Comparison of ENCODE assay signal across 2 cellular contexts in the genomic region with DNA sequence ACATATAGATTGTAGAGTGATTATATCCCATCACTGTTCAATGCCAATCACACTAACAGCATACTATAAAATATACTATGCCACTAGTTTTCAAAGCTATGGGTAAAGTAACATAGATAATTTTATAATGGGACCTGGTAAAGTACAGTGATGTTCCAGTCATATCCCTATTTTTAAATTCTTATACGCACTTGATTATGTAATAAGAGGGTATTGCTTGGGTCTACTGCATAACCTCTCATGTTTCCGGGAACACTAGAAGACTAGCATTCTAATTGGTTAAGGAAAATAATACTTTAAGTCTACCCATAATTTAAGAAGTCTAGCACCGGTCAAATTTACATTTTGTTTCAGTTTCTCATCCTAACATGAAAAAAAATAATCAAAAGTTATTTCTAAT.
TF ChIP-seq lines count a peak whose summit lies in the region.

No MANE protein-coding gene starts in this region.

TF ChIP-seq in A549, 52 proteins besides CTCF, POLR2A, EP300 and RAD21 (continued from another document):
- TF ChIP-seq, protein P1, sequence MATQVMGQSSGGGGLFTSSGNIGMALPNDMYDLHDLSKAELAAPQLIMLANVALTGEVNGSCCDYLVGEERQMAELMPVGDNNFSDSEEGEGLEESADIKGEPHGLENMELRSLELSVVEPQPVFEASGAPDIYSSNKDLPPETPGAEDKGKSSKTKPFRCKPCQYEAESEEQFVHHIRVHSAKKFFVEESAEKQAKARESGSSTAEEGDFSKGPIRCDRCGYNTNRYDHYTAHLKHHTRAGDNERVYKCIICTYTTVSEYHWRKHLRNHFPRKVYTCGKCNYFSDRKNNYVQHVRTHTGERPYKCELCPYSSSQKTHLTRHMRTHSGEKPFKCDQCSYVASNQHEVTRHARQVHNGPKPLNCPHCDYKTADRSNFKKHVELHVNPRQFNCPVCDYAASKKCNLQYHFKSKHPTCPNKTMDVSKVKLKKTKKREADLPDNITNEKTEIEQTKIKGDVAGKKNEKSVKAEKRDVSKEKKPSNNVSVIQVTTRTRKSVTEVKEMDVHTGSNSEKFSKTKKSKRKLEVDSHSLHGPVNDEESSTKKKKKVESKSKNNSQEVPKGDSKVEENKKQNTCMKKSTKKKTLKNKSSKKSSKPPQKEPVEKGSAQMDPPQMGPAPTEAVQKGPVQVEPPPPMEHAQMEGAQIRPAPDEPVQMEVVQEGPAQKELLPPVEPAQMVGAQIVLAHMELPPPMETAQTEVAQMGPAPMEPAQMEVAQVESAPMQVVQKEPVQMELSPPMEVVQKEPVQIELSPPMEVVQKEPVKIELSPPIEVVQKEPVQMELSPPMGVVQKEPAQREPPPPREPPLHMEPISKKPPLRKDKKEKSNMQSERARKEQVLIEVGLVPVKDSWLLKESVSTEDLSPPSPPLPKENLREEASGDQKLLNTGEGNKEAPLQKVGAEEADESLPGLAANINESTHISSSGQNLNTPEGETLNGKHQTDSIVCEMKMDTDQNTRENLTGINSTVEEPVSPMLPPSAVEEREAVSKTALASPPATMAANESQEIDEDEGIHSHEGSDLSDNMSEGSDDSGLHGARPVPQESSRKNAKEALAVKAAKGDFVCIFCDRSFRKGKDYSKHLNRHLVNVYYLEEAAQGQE (IDR thresholded peaks at IDR 0.05): no peak
- TF ChIP-seq, protein P2, sequence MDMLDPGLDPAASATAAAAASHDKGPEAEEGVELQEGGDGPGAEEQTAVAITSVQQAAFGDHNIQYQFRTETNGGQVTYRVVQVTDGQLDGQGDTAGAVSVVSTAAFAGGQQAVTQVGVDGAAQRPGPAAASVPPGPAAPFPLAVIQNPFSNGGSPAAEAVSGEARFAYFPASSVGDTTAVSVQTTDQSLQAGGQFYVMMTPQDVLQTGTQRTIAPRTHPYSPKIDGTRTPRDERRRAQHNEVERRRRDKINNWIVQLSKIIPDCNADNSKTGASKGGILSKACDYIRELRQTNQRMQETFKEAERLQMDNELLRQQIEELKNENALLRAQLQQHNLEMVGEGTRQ (IDR thresholded peaks at IDR 0.05): no peak
- TF ChIP-seq CHD2 (IDR thresholded peaks at IDR 0.05; ENCODE audit: low read length, partially characterized antibody) (no peak), KDM1A (IDR thresholded peaks at IDR 0.05; ENCODE audit: low read depth) (no peak), CBX2 (IDR thresholded peaks at IDR 0.05; ENCODE audit: borderline replicate concordance, low read depth) (no peak), CBX8 (IDR thresholded peaks at IDR 0.05) (no peak), HEYL (CRISPR knock-in tag; IDR thresholded peaks at IDR 0.05) (no peak), FOSB (CRISPR knock-in tag; IDR thresholded peaks at IDR 0.05) (no peak), ZSCAN20 (CRISPR knock-in tag; IDR thresholded peaks at IDR 0.05) (no peak), ZFP36 (IDR thresholded peaks at IDR 0.05; ENCODE audit: borderline replicate concordance, partially characterized antibody) (no peak), NPAS2 (CRISPR knock-in tag; IDR thresholded peaks at IDR 0.05; ENCODE audit: borderline replicate concordance) (no peak), SREBF2 (IDR thresholded peaks at IDR 0.05) (no peak)
- TF ChIP-seq, protein P3, sequence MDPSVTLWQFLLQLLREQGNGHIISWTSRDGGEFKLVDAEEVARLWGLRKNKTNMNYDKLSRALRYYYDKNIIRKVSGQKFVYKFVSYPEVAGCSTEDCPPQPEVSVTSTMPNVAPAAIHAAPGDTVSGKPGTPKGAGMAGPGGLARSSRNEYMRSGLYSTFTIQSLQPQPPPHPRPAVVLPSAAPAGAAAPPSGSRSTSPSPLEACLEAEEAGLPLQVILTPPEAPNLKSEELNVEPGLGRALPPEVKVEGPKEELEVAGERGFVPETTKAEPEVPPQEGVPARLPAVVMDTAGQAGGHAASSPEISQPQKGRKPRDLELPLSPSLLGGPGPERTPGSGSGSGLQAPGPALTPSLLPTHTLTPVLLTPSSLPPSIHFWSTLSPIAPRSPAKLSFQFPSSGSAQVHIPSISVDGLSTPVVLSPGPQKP (IDR thresholded peaks at IDR 0.05; ENCODE audit: low read depth, low read length): no peak
- TF ChIP-seq, protein P4, sequence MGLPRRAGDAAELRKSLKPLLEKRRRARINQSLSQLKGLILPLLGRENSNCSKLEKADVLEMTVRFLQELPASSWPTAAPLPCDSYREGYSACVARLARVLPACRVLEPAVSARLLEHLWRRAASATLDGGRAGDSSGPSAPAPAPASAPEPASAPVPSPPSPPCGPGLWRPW (IDR thresholded peaks at IDR 0.05): no peak
- TF ChIP-seq, protein P5, sequence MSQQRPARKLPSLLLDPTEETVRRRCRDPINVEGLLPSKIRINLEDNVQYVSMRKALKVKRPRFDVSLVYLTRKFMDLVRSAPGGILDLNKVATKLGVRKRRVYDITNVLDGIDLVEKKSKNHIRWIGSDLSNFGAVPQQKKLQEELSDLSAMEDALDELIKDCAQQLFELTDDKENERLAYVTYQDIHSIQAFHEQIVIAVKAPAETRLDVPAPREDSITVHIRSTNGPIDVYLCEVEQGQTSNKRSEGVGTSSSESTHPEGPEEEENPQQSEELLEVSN (IDR thresholded peaks at IDR 0.05; ENCODE audit: borderline replicate concordance, low read depth): no peak

TF ChIP-seq in HEK293, 187 proteins besides CTCF, POLR2A, EP300 and RAD21 (continued from another document):
- TF ChIP-seq, protein P6, sequence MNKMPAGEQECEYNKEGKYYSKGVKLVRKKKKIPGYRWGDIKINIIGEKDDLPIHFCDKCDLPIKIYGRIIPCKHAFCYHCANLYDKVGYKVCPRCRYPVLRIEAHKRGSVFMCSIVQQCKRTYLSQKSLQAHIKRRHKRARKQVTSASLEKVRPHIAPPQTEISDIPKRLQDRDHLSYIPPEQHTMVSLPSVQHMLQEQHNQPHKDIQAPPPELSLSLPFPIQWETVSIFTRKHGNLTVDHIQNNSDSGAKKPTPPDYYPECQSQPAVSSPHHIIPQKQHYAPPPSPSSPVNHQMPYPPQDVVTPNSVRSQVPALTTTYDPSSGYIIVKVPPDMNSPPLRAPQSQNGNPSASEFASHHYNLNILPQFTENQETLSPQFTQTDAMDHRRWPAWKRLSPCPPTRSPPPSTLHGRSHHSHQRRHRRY (tag by site-specific recombination; IDR thresholded peaks at IDR 0.05): no peak
